13 cellular contexts compared by ENCODE assay signal in the genomic region with DNA sequence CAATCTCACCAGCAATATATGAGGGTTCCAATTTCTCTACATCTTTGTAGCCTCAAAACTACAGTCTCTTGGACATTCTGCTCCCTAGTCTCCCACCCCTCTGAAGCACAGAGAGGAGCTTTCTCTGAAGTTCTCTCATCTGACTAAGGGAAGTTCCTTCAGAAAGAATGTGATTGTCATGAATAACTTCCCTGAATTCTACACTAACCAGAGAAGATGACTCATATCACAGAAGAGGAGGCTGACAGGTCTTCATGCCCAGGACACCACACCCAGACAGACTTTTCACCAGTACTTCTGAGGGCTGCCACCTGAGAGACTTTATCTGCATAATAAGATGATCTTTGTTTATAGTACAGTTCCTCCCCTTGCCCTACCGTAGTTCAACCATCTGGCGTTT. TPM values are rescaled to one million over a fixed set of nuclear protein-coding genes. Genes with fewer than 3 reads are reported as not detected.
A peak's percentile ranks its signal among the peaks of the same experiment; 100 is the strongest.
DNase-seq lines count a peak whose midpoint lies in the region; ATAC-seq, FAIRE-seq and TF ChIP-seq lines count a peak whose summit lies in the region.
"Had no signal": no experiment of that assay in that cellular context is flagged by ENCODE, and none has a peak within 500 bp of the region (broad histone marks: within the 10 kb centered on the region; RNA-seq: fewer than 3 reads in every experiment).

No MANE protein-coding gene starts in this region.

- H3K4me3 ChIP-seq in adrenal gland, result no peak overlapping the region
- H3K4me3 ChIP-seq: dorsolateral prefrontal cortex, thyroid gland had no signal

- H3K27ac ChIP-seq in adrenal gland, result no peak overlapping the region
- H3K27ac ChIP-seq: dorsolateral prefrontal cortex, thyroid gland had no signal

- no peak for TF ChIP-seq POLR2A in adrenal gland (IDR thresholded peaks at IDR 0.05)

- no peak for TF ChIP-seq CTCF in adrenal gland (IDR thresholded peaks at IDR 0.05)

- H3K9me3 ChIP-seq in adrenal gland (replicated peaks in 1 of 3), result peaks cover 0 to 6% (median 0%) of the 10 kb centered on the region in 3 donors
- H3K9me3 ChIP-seq: thyroid gland had no signal

- peak; percentile 13 for DNase-seq in COLO829 (ENCODE audit: low spot score)
- peak; percentile 61 for DNase-seq in HTR-8/SVneo (ENCODE audit: insufficient read length, low spot score)
- DNase-seq in SW480 (ENCODE audit: low spot score), result peak; percentile 40
- DNase-seq in hepatic stellate cell (ENCODE audit: low spot score), result peak; percentile 69
- no peak for DNase-seq in adrenal gland
- DNase-seq: CD4-positive, alpha-beta T cell; dorsolateral prefrontal cortex; NCI-H526 treated with DMSO at 0.1 percent for 48 hours; thyroid gland had no signal

- WGBS in adrenal gland, 4 donors, result 94 to 97% (median 96%) methylated on average over 2 of the region's 2 CpGs

- no peaks in the 10 kb centered on the region for H3K4me1 ChIP-seq in adrenal gland (replicated peaks in 1 of 2)
- H3K4me1 ChIP-seq: thyroid gland had no signal

- no peaks in the 10 kb centered on the region for H3K27me3 ChIP-seq in adrenal gland
- H3K27me3 ChIP-seq: dorsolateral prefrontal cortex, thyroid gland had no signal

- no peak for FAIRE-seq in HTR-8/SVneo (lab: Jason Lieb, UNC)

- H3K36me3 ChIP-seq in adrenal gland (replicated peaks in 1 of 2), result no peaks in the 10 kb centered on the region
- H3K36me3 ChIP-seq: thyroid gland had no signal

- ATAC-seq in GM18511 (IDR thresholded peaks at IDR 0.05; ENCODE audit: unreplicated experiment) (no peak), GM21367 (IDR thresholded peaks at IDR 0.05; ENCODE audit: unreplicated experiment) (no peak), HG02884 (IDR thresholded peaks at IDR 0.05; ENCODE audit: unreplicated experiment) (no peak)
- ATAC-seq: activated T-helper 17 cell treated with anti-CD3 and anti-CD28 coated beads, Interleukin-2, amount 50 U/mL, for 72 hours had no signal

- intact Hi-C loops in adrenal gland (cut with DNase I), result no loop called here

RNA-seq across cellular contexts. Expression of gene CDIN1, which starts 52.8 kb away (rescaled TPM):
- total RNA-seq in adrenal gland, result 10 to 100 TPM; 13.6 to 38.7 (median 14.5) TPM
- polyA plus RNA-seq in adrenal gland, result 1 to 10 TPM; 6.8 to 8.4 (median 8.1) TPM

Comparison
In these comparisons a context has a peak if more than half of its experiments do, and no peak if none do; other contexts are left out.
1. DNase-seq: peak in COLO829 (single experiment), HTR-8/SVneo (single experiment), SW480 (single experiment) and hepatic stellate cell (single experiment); none in adrenal gland (0 of 7).